ENCODE assay signal across 26 cellular contexts in genomic region chr5:142832263-142832662, GRCh38.
DNase-seq lines count a peak whose midpoint lies in the region; ATAC-seq, FAIRE-seq and TF ChIP-seq lines count a peak whose summit lies in the region.
"Had no signal": no experiment of that assay in that cellular context is flagged by ENCODE, and none has a peak within 500 bp of the region (broad histone marks: within the 10 kb centered on the region; RNA-seq: fewer than 3 reads in every experiment).

No MANE protein-coding gene starts in this region.

- no peaks in the 10 kb centered on the region for H3K36me3 ChIP-seq in CD8-positive, alpha-beta T cell (ENCODE audit: insufficient read depth, low read length)
- no peaks in the 10 kb centered on the region for H3K36me3 ChIP-seq in right lobe of liver
- H3K36me3 ChIP-seq: BLaER1 had no signal

- peaks cover 85% of the 10 kb centered on the region for H3K4me1 ChIP-seq in A549
- H3K4me1 ChIP-seq in CD8-positive, alpha-beta T cell (ENCODE audit: insufficient read depth, low read length): peaks cover 2% of the 10 kb centered on the region
- no peaks in the 10 kb centered on the region for H3K4me1 ChIP-seq in right lobe of liver
- H3K4me1 ChIP-seq: BLaER1 had no signal

- H3K4me3 ChIP-seq in A549 (no peak overlapping the region), choroid plexus epithelial cell (ENCODE audit: low read depth, low read length) (no peak overlapping the region), right lobe of liver (no peak overlapping the region)
- H3K4me3 ChIP-seq in CD8-positive, alpha-beta T cell (ENCODE audit: low read depth, low read length): no peak overlapping the region
- H3K4me3 ChIP-seq: BLaER1, GM23338 had no signal

- H3K27me3 ChIP-seq in CD8-positive, alpha-beta T cell (ENCODE audit: insufficient read depth, low read length): no peaks in the 10 kb centered on the region
- H3K27me3 ChIP-seq in right lobe of liver: no peaks in the 10 kb centered on the region
- H3K27me3 ChIP-seq: BLaER1 had no signal

- peak overlapping the region; percentile 1 for H3K27ac Mint-ChIP-seq in CD8-positive, alpha-beta T cell
- no peak overlapping the region for H3K27ac Mint-ChIP-seq in Calu3 (ENCODE audit: unreplicated experiment)
- H3K27ac Mint-ChIP-seq: CD4-positive, alpha-beta T cell; GM23338 had no signal

- H3K27ac ChIP-seq in A549 (peak overlapping the region; percentile 67 to 78; a peak in 5 of 6 replicates), right lobe of liver (no peak overlapping the region)
- no peak overlapping the region for H3K27ac ChIP-seq in CD8-positive, alpha-beta T cell (ENCODE audit: low read depth, low read length)
- H3K27ac ChIP-seq: BLaER1, KMS-11 had no signal

- H3K4me3 Mint-ChIP-seq in CD8-positive, alpha-beta T cell: no peak overlapping the region
- no peak overlapping the region for H3K4me3 Mint-ChIP-seq in Calu3 (ENCODE audit: low read depth, unreplicated experiment)
- H3K4me3 Mint-ChIP-seq: CD4-positive, alpha-beta T cell; GM23338 had no signal

- H3K9me3 ChIP-seq in A549 (no peaks in the 10 kb centered on the region), right lobe of liver (no peaks in the 10 kb centered on the region)
- H3K9me3 ChIP-seq in CD8-positive, alpha-beta T cell (ENCODE audit: low read length): no peaks in the 10 kb centered on the region
- H3K9me3 ChIP-seq: BLaER1 had no signal

- H3K27me3 Mint-ChIP-seq in CD8-positive, alpha-beta T cell (ENCODE audit: low read depth): no peaks in the 10 kb centered on the region
- no peaks in the 10 kb centered on the region for H3K27me3 Mint-ChIP-seq in Calu3 (ENCODE audit: unreplicated experiment)
- H3K27me3 Mint-ChIP-seq: CD4-positive, alpha-beta T cell had no signal

- no peak for TF ChIP-seq RAD21 in A549 (conservative IDR thresholded peaks at IDR 0.05 in 1 of 2, IDR thresholded peaks at IDR 0.05 in 1 of 2)

- POLR2A ChIA-PET in A549 (lab: Yijun Ruan, JAX): interaction anchor here (0.5 kb wide), 1 partner anchor 11 kb away, joined by 4 read pairs; no protein-coding TSS in a partner anchor
- POLR2A ChIA-PET in CD8-positive, alpha-beta T cell (lab: Charles Lee): no interaction called here

- no TSS peak for BruUV-seq in Calu3 (replicated peaks; lab: Mats Ljungman, UMichigan)

- H3K4me1 Mint-ChIP-seq in CD8-positive, alpha-beta T cell (ENCODE audit: low read depth): peaks cover 76% of the 10 kb centered on the region
- H3K4me1 Mint-ChIP-seq in Calu3 (ENCODE audit: low read depth, unreplicated experiment): peaks cover 97% of the 10 kb centered on the region

- no peak for FAIRE-seq in A549 (lab: Jason Lieb, UNC)
- FAIRE-seq: GM12891, HTR-8/SVneo had no signal

- CTCF ChIA-PET in A549 (lab: Yijun Ruan, JAX): interaction anchor here (0.8 to 1.6 kb wide), 2 partner anchors 14 to 35 kb away, joined by 3 to 5 read pairs; no protein-coding TSS in a partner anchor
- CTCF ChIA-PET in CD8-positive, alpha-beta T cell (lab: Charles Lee): interaction anchor here (0.7 to 1.0 kb wide), 3 partner anchors 13 to 119 kb away, joined by 3 read pairs; no protein-coding TSS in a partner anchor
- CTCF ChIA-PET in Calu3 (lab: Charles Lee): interaction anchor here (0.6 kb wide), 1 partner anchor 43 kb away, joined by 3 read pairs; no protein-coding TSS in a partner anchor

- peak overlapping the region; percentile 78; the same call in 2 of the 3 replicates for H3K4me2 ChIP-seq in A549
- H3K4me2 ChIP-seq: BLaER1, GM23338, KMS-11 had no signal

- no peak for ATAC-seq in A549
- no peak for ATAC-seq in CD8-positive, alpha-beta T cell
- peak in 3 of 4 donors; percentile 12 to 53 (median 26) for ATAC-seq in right lobe of liver
- ATAC-seq in GM19351 (IDR thresholded peaks at IDR 0.05; ENCODE audit: unreplicated experiment): no peak
- ATAC-seq: GM23338, Right ventricle myocardium inferior had no signal

- intact Hi-C loops in CD8-positive, alpha-beta T cell (cut with DNase I, micrococcal nuclease): no loop called here
- intact Hi-C loops in right lobe of liver (cut with DNase I): no loop called here
- intact Hi-C loops in Calu3 (cut with micrococcal nuclease; ENCODE audit: unreplicated experiment): no loop called here

- no peak for TF ChIP-seq EP300 in A549 (IDR thresholded peaks at IDR 0.05)

- TF ChIP-seq CTCF in A549 (IDR thresholded peaks at IDR 0.05): no peak
- TF ChIP-seq CTCF in CD8-positive, alpha-beta T cell (IDR thresholded peaks at IDR 0.05): no peak
- TF ChIP-seq CTCF in choroid plexus epithelial cell (conservative IDR thresholded peaks at IDR 0.05; ENCODE audit: low read depth, low read length): no peak
- TF ChIP-seq CTCF in right lobe of liver (IDR thresholded peaks at IDR 0.05): no peak
- TF ChIP-seq CTCF in Calu3 (IDR thresholded peaks at IDR 0.05; ENCODE audit: unreplicated experiment): no peak

- H3K36me3 Mint-ChIP-seq in CD8-positive, alpha-beta T cell: no peaks in the 10 kb centered on the region
- peaks cover 9% of the 10 kb centered on the region for H3K36me3 Mint-ChIP-seq in Calu3 (ENCODE audit: insufficient read depth, unreplicated experiment)

- no peaks in the 10 kb centered on the region for H3K9me3 Mint-ChIP-seq in CD8-positive, alpha-beta T cell
- peaks cover 3% of the 10 kb centered on the region for H3K9me3 Mint-ChIP-seq in Calu3 (ENCODE audit: low read depth, unreplicated experiment)
- H3K9me3 Mint-ChIP-seq: CD4-positive, alpha-beta T cell; GM23338 had no signal

- no peak for DNase-seq in A549 (ENCODE audit: low read depth in 1 of 2, low spot score in 1 of 2)
- no peak for DNase-seq in CD8-positive, alpha-beta T cell
- DNase-seq in choroid plexus epithelial cell (ENCODE audit: low read depth): peak; percentile 34
- no peak for DNase-seq in right lobe of liver
- DNase-seq in Calu3: no peak
- no peak for DNase-seq in putamen (ENCODE audit: low spot score)
- no peak for DNase-seq in activated CD4-positive, alpha-beta T cell treated with anti-CD3 and anti-CD28 coated beads for 1 hour
- DNase-seq: ACHN; CD4-positive, alpha-beta T cell; DMS153; HCEC 1CT; IMR-90; NCI-H1105; NCI-H146; NCI-H2029; NCI-H226; NCI-H510A treated with DMSO at 0.1 percent for 48 hours; NCI-H774; OCI-M1 had no signal

- TF ChIP-seq POLR2A in A549 (IDR thresholded peaks at IDR 0.05; ENCODE audit: low read length) (no peak), right lobe of liver (IDR thresholded peaks at IDR 0.05) (no peak)

- 79% methylated on average over 3 of the region's 3 CpGs for WGBS in A549 (ENCODE audit: missing lambda C conversion rate)
- 72% methylated on average over 3 of the region's 3 CpGs for WGBS in right lobe of liver (ENCODE audit: insufficient coverage, low coverage, low lambda C conversion rate, missing lambda C conversion rate)

TF ChIP-seq in A549, 52 proteins besides CTCF, POLR2A, EP300 and RAD21:
- TF ChIP-seq NR3C1 (IDR thresholded peaks at IDR 0.05) (no peak), GATA3 (IDR thresholded peaks at IDR 0.05; ENCODE audit: borderline replicate concordance) (no peak), KDM5A (IDR thresholded peaks at IDR 0.05) (no peak), JUNB (IDR thresholded peaks at IDR 0.05) (no peak), HOXA7 (CRISPR knock-in tag; IDR thresholded peaks at IDR 0.05) (no peak), EHMT2 (IDR thresholded peaks at IDR 0.05; ENCODE audit: low read depth) (no peak), SMC3 (IDR thresholded peaks at IDR 0.05) (no peak), PBX3 (IDR thresholded peaks at IDR 0.05) (no peak), CEBPB (IDR thresholded peaks at IDR 0.05) (no peak), ATOH8 (CRISPR knock-in tag; IDR thresholded peaks at IDR 0.05; ENCODE audit: low read depth) (no peak), FOSB (CRISPR knock-in tag; IDR thresholded peaks at IDR 0.05) (no peak), RARB (CRISPR knock-in tag; IDR thresholded peaks at IDR 0.05) (no peak), ESRRA (IDR thresholded peaks at IDR 0.05; ENCODE audit: borderline replicate concordance, low read length) (no peak), ZC3H11A (IDR thresholded peaks at IDR 0.05) (no peak), ZNF302 (CRISPR knock-in tag; IDR thresholded peaks at IDR 0.05) (no peak)

Comparison
In these comparisons a context has a peak if more than half of its experiments do, and no peak if none do; other contexts are left out.
1. ATAC-seq: peak in right lobe of liver (3 of 4); none in A549 (0 of 2), CD8-positive, alpha-beta T cell (single experiment) and GM19351 (single experiment).
2. H3K27ac ChIP-seq: peak in A549 (2 of 2); none in CD8-positive, alpha-beta T cell (single experiment) and right lobe of liver (0 of 3).